In the genomic region with DNA sequence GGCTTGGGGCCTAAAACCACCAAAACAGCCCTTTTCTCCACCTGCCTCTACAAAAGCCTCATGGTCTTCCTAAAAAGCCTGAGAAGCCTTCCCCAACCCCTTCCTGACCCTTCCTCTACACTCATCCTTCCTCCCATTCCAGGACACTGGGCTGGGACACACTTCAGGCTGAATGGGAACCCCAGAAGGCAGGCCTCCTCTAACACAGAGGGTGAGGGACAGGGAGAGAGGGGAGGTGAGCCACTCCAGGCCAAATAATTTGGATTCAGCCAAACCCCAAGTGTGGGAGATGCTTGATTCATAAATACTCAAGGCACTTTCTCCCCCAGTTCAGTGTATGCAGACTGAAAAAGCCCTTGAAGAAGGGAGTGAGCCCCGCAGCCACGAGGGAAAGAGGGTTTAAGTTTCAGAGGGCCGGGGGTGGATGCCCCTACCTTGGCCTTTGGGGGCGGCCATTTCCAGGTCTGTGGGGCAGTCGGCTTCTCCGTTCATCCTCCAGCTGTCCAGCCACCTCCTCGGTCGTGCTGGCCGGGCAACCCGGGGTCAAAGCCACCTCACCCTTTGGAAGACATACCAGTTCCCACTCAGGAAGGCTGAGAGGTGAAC, we compare ENCODE assay signal across 8 cellular contexts. TPM values are rescaled to one million over a fixed set of nuclear protein-coding genes. Genes with fewer than 3 reads are reported as not detected.
DNase-seq lines count a peak whose midpoint lies in the region; ATAC-seq and TF ChIP-seq lines count a peak whose summit lies in the region.

No MANE protein-coding gene starts in this region.

- intact Hi-C loops in ascending aorta (cut with DNase I) = loop anchor here (1.0 to 10.0 kb wide), 4 partner anchors 18 to 287 kb away; a partner anchor contains a TSS

- H3K4me1 Mint-ChIP-seq in activated naive CD4-positive, alpha-beta T cell treated with anti-CD3 and anti-CD28 coated beads, Interleukin-2, amount 10 ng/mL, durations not matched to agents 7 days and 5 days = peaks cover 54% of the 10 kb centered on the region

- ATAC-seq in lung (ENCODE audit: insufficient read depth, low FRiP score) (no peak), HG02885 (IDR thresholded peaks at IDR 0.05; ENCODE audit: poor library complexity, unreplicated experiment) (no peak)
- no peak for ATAC-seq in activated CD4-positive, CD25-positive, alpha-beta regulatory T cell treated with anti-CD3 and anti-CD28 coated beads, Interleukin-2, amount 50 U/mL, for 24 hours

- peak overlapping the region; percentile 91 to 99 for H3K27ac ChIP-seq in ascending aorta
- H3K27ac ChIP-seq in lung (ENCODE audit: low read depth in 1 of 2, low read length in 1 of 2) = peak overlapping the region; percentile 2 to 86
- H3K27ac ChIP-seq in urinary bladder (ENCODE audit: low read depth) = no peak overlapping the region

- H3K4me1 ChIP-seq in ascending aorta (peaks cover 11 to 18% of the 10 kb centered on the region in 2 donors), lung (ENCODE audit: control insufficient read depth in 2 of 2, insufficient read depth in 2 of 2, low read length in 2 of 2) (peaks cover 5 to 8% of the 10 kb centered on the region in 2 donors), urinary bladder (ENCODE audit: insufficient read depth) (no peaks in the 10 kb centered on the region)

- H3K27me3 ChIP-seq in ascending aorta (no peaks in the 10 kb centered on the region), lung (ENCODE audit: control insufficient read depth, insufficient read depth) (no peaks in the 10 kb centered on the region)

- no peaks in the 10 kb centered on the region for H3K9me3 Mint-ChIP-seq in activated naive CD4-positive, alpha-beta T cell treated with anti-CD3 and anti-CD28 coated beads, Interleukin-2, amount 10 ng/mL, durations not matched to agents 7 days and 5 days

- H3K36me3 ChIP-seq in ascending aorta = peaks cover 27 to 34% of the 10 kb centered on the region in 2 donors
- peaks cover 6 to 33% of the 10 kb centered on the region in 2 donors for H3K36me3 ChIP-seq in lung (ENCODE audit: control insufficient read depth in 2 of 2, insufficient read depth in 2 of 2, low read length in 2 of 2)
- no peaks in the 10 kb centered on the region for H3K36me3 ChIP-seq in urinary bladder (ENCODE audit: insufficient read depth)

- TF ChIP-seq CTCF in ascending aorta (IDR thresholded peaks at IDR 0.05) (no peak), lung (IDR thresholded peaks at IDR 0.05; ENCODE audit: control extremely low read depth, extremely low read depth) (no peak)

- peaks cover 56% of the 10 kb centered on the region for H3K36me3 Mint-ChIP-seq in activated naive CD4-positive, alpha-beta T cell treated with anti-CD3 and anti-CD28 coated beads, Interleukin-2, amount 10 ng/mL, durations not matched to agents 7 days and 5 days

- no peak for DNase-seq in activated naive CD4-positive, alpha-beta T cell treated with anti-CD3 and anti-CD28 coated beads, Interleukin-2, amount 10 ng/mL, durations not matched to agents 7 days and 5 days
- DNase-seq in activated naive CD4-positive, alpha-beta T cell (lab: John Stamatoyannopoulos, UW) = no peak
- DNase-seq in ascending aorta (ENCODE audit: low spot score in 2 of 2) = no peak
- no peak for DNase-seq in lung (ENCODE audit: low spot score)
- DNase-seq in CD1c-positive myeloid dendritic cell (ENCODE audit: extremely low spot score) = no peak

- CTCF ChIA-PET in activated naive CD4-positive, alpha-beta T cell treated with anti-CD3 and anti-CD28 coated beads, Interleukin-2, amount 10 ng/mL, durations not matched to agents 7 days and 5 days (lab: Charles Lee) = interaction anchor here (1.0 to 3.1 kb wide), 9 partner anchors 8 to 134 kb away, joined by 3 to 23 read pairs (median 6); a partner anchor contains a TSS

- peak overlapping the region; percentile 88 for H3K27ac Mint-ChIP-seq in activated naive CD4-positive, alpha-beta T cell treated with anti-CD3 and anti-CD28 coated beads, Interleukin-2, amount 10 ng/mL, durations not matched to agents 7 days and 5 days

- 5 to 6% methylated on average over 10 of the region's 10 CpGs for WGBS in lung, 2 donors
- WGBS in urinary bladder = 6% methylated on average over 10 of the region's 10 CpGs

- H3K9me3 ChIP-seq in ascending aorta (no peaks in the 10 kb centered on the region), lung (ENCODE audit: control insufficient read depth in 2 of 2, insufficient read depth in 1 of 2, low read length in 1 of 2) (no peaks in the 10 kb centered on the region)

- H3K27me3 Mint-ChIP-seq in activated naive CD4-positive, alpha-beta T cell treated with anti-CD3 and anti-CD28 coated beads, Interleukin-2, amount 10 ng/mL, durations not matched to agents 7 days and 5 days = peaks cover 7% of the 10 kb centered on the region

- peak overlapping the region; percentile 88 for H3K4me3 Mint-ChIP-seq in activated naive CD4-positive, alpha-beta T cell treated with anti-CD3 and anti-CD28 coated beads, Interleukin-2, amount 10 ng/mL, durations not matched to agents 7 days and 5 days

- H3K4me3 ChIP-seq in ascending aorta = peak overlapping the region; percentile 88 to 95
- peak overlapping the region; percentile 46 for H3K4me3 ChIP-seq in lung
- H3K4me3 ChIP-seq in urinary bladder (ENCODE audit: low read depth, low read length) = peak overlapping the region; percentile 23

RNA-seq across cellular contexts. Expression of a gene that starts 1.6 kb away (rescaled TPM):
- total RNA-seq in ascending aorta (25.1 TPM), lung (10 to 100 TPM; 70.7 to 75.5 TPM), urinary bladder (54.4 TPM)
- polyA plus RNA-seq in lung (10 to 100 TPM; 31.9 to 33.8 TPM), urinary bladder (76.9 TPM)

RNA-seq across cellular contexts. Expression of a gene that starts 18.2 kb away (rescaled TPM):
- total RNA-seq in ascending aorta (62.8 TPM), lung (10 to 100 TPM; 30.1 to 70.6 TPM), urinary bladder (20.0 TPM)
- polyA plus RNA-seq in lung (10 to 100 TPM; 50.4 to 50.7 TPM), urinary bladder (47.4 TPM)

RNA-seq across cellular contexts. Expression of a gene that starts 31.1 kb away (rescaled TPM):
- total RNA-seq in ascending aorta (27.9 TPM), lung (10 to 100 TPM; 32.1 to 36.9 TPM), urinary bladder (20.2 TPM)
- polyA plus RNA-seq in lung (10 to 100 TPM; 37.5 to 40.2 TPM), urinary bladder (48.7 TPM)

RNA-seq across cellular contexts. Expression of a gene that starts 47.3 kb away (rescaled TPM):
- not detected for total RNA-seq in ascending aorta
- under 1 TPM in 1 of 2 donors, not detected in 1; 0.11 TPM for total RNA-seq in lung
- polyA plus RNA-seq in lung = under 1 TPM; 0.10 TPM
- 0.69 TPM for total RNA-seq in urinary bladder
- 1.2 TPM for polyA plus RNA-seq in urinary bladder

RNA-seq across cellular contexts. Expression of a gene that starts 50.1 kb away (rescaled TPM):
- total RNA-seq in ascending aorta (2.4 TPM), lung (10 to 100 TPM in 1 of 2 donors, 1 to 10 TPM in 1; 1.4 to 40.9 TPM), urinary bladder (6.7 TPM)
- polyA plus RNA-seq in lung (under 1 TPM; 0.10 to 0.13 TPM), urinary bladder (not detected)

Comparison
In these comparisons a context has a peak if more than half of its experiments do, and no peak if none do; other contexts are left out.
1. H3K4me3 ChIP-seq: peak in every context shown above with its lines; median percentile 92 in ascending aorta; 46 in lung; 23 in urinary bladder.